ENCODE assay signal across 8 cellular contexts in genomic region chr17:74736423-74737298, GRCh38. TPM values are rescaled to one million over a fixed set of nuclear protein-coding genes. Genes with fewer than 3 reads are reported as not detected.
A peak's percentile ranks its signal among the peaks of the same experiment; 100 is the strongest.
DNase-seq lines count a peak whose midpoint lies in the region; ATAC-seq and TF ChIP-seq lines count a peak whose summit lies in the region.

RAB37 (plus strand) TSS chr17:74737256; CDS start chr17:74737273, 17 bp downstream.

- H3K9me3 Mint-ChIP-seq in T-helper 2 cell treated with Interferon-gamma antibody and Interleukin-4, amounts not matched to agents 5 μg/mL and 100 μg/mL, for 36 hours, result no peaks in the 10 kb centered on the region
- no peaks in the 10 kb centered on the region for H3K9me3 Mint-ChIP-seq in endothelial cell (ENCODE audit: unreplicated experiment)
- H3K9me3 Mint-ChIP-seq in natural killer cell treated with Interleukin-12 subunit alpha and Interleukin-12 subunit beta and Interleukin-15 and Interleukin-18, amount 100 ng/mL, for 72 hours, result no peaks in the 10 kb centered on the region

- TF ChIP-seq CTCF in GM10248 (IDR thresholded peaks at IDR 0.05; ENCODE audit: control extremely low read depth, extremely low read depth, low read depth, missing control alignments) (peak; percentile 79), endothelial cell (IDR thresholded peaks at IDR 0.05; ENCODE audit: unreplicated experiment) (peak; percentile 27)

- peaks cover 25% of the 10 kb centered on the region for H3K36me3 Mint-ChIP-seq in T-helper 2 cell treated with Interferon-gamma antibody and Interleukin-4, amounts not matched to agents 5 μg/mL and 100 μg/mL, for 36 hours (ENCODE audit: low read depth)
- no peaks in the 10 kb centered on the region for H3K36me3 Mint-ChIP-seq in endothelial cell (ENCODE audit: low read depth, unreplicated experiment)
- no peaks in the 10 kb centered on the region for H3K36me3 Mint-ChIP-seq in natural killer cell treated with Interleukin-12 subunit alpha and Interleukin-12 subunit beta and Interleukin-15 and Interleukin-18, amount 100 ng/mL, for 72 hours

- CTCF ChIA-PET in GM10248 (lab: Yijun Ruan, JAX), result interaction anchor here (0.6 to 5.4 kb wide), 55 partner anchors 10 to 373 kb away, joined by 3 to 226 read pairs (median 5); partner anchors contain the start of genes CD300H, CD300LF, GPR142 and NAT9

- H3K27me3 ChIP-seq in HUES6 (ENCODE audit: control insufficient read depth, insufficient read depth, low read length), result peaks cover 41% of the 10 kb centered on the region

- POLR2A ChIA-PET in GM10248 (lab: Yijun Ruan, JAX), result interaction anchor here (0.6 kb wide), 1 partner anchor 10 kb away, joined by 3 read pairs; no protein-coding TSS in a partner anchor

- H3K27me3 Mint-ChIP-seq in T-helper 2 cell treated with Interferon-gamma antibody and Interleukin-4, amounts not matched to agents 5 μg/mL and 100 μg/mL, for 36 hours (ENCODE audit: low read depth), result peaks cover 6% of the 10 kb centered on the region
- H3K27me3 Mint-ChIP-seq in endothelial cell (ENCODE audit: unreplicated experiment), result peaks cover 9% of the 10 kb centered on the region
- H3K27me3 Mint-ChIP-seq in natural killer cell treated with Interleukin-12 subunit alpha and Interleukin-12 subunit beta and Interleukin-15 and Interleukin-18, amount 100 ng/mL, for 72 hours, result peaks cover 11% of the 10 kb centered on the region in 2 donors

- H3K9me3 ChIP-seq in HUES6 (ENCODE audit: control insufficient read depth, insufficient read depth, low read depth, low read length), result no peaks in the 10 kb centered on the region

- H3K4me3 Mint-ChIP-seq in T-helper 2 cell treated with Interferon-gamma antibody and Interleukin-4, amounts not matched to agents 5 μg/mL and 100 μg/mL, for 36 hours, result peak within 1 kb of the TSS; percentile 94
- peak within 1 kb of the TSS; percentile 74 for H3K4me3 Mint-ChIP-seq in endothelial cell (ENCODE audit: unreplicated experiment)
- H3K4me3 Mint-ChIP-seq in natural killer cell treated with Interleukin-12 subunit alpha and Interleukin-12 subunit beta and Interleukin-15 and Interleukin-18, amount 100 ng/mL, for 72 hours, result peak within 1 kb of the TSS; percentile 81

- H3K4me1 Mint-ChIP-seq in T-helper 2 cell treated with Interferon-gamma antibody and Interleukin-4, amounts not matched to agents 5 μg/mL and 100 μg/mL, for 36 hours (ENCODE audit: low read depth), result peaks cover 47% of the 10 kb centered on the region
- H3K4me1 Mint-ChIP-seq in endothelial cell (ENCODE audit: unreplicated experiment), result peaks cover 15% of the 10 kb centered on the region
- peaks cover 35% of the 10 kb centered on the region in 2 donors for H3K4me1 Mint-ChIP-seq in natural killer cell treated with Interleukin-12 subunit alpha and Interleukin-12 subunit beta and Interleukin-15 and Interleukin-18, amount 100 ng/mL, for 72 hours (ENCODE audit: low read depth in 2 of 2)

- peak within 1 kb of the TSS; percentile 77 for H3K4me3 ChIP-seq in HUES6 (ENCODE audit: low read depth, low read length)

- H3K4me1 ChIP-seq in HUES6 (ENCODE audit: control insufficient read depth, insufficient read depth, low read length), result peaks cover 13% of the 10 kb centered on the region

- peak within 1 kb of the TSS; percentile 82 for H3K27ac Mint-ChIP-seq in T-helper 2 cell treated with Interferon-gamma antibody and Interleukin-4, amounts not matched to agents 5 μg/mL and 100 μg/mL, for 36 hours
- H3K27ac Mint-ChIP-seq in endothelial cell (ENCODE audit: unreplicated experiment), result no peak within 1 kb of the TSS
- peak within 1 kb of the TSS; percentile 41 to 60 for H3K27ac Mint-ChIP-seq in natural killer cell treated with Interleukin-12 subunit alpha and Interleukin-12 subunit beta and Interleukin-15 and Interleukin-18, amount 100 ng/mL, for 72 hours

- no peak within 1 kb of the TSS for H3K9ac ChIP-seq in HUES6 (ENCODE audit: low read length)

- peak; percentile 75 for DNase-seq in GM10248 (ENCODE audit: extremely low spot score)
- no peak for DNase-seq in T-helper 2 cell treated with Interferon-gamma antibody and Interleukin-4, amounts not matched to agents 5 μg/mL and 100 μg/mL, for 36 hours (ENCODE audit: low spot score)
- DNase-seq in endothelial cell (ENCODE audit: low spot score), result peak; percentile 22
- peak; percentile 62 for DNase-seq in natural killer cell treated with Interleukin-12 subunit alpha and Interleukin-12 subunit beta and Interleukin-15 and Interleukin-18, amount 100 ng/mL, for 72 hours (ENCODE audit: low spot score)
- no peak for DNase-seq in HPDE6-E6E7 (ENCODE audit: extremely low spot score)
- no peak for DNase-seq in putamen (ENCODE audit: low spot score)

- H3K36me3 ChIP-seq in HUES6 (ENCODE audit: control insufficient read depth, insufficient read depth, low read length), result no peaks in the 10 kb centered on the region

- ATAC-seq in natural killer cell treated with Interleukin-12 subunit alpha and Interleukin-12 subunit beta and Interleukin-15 and Interleukin-18, amount 100 ng/mL, for 72 hours, result peak; percentile 44 to 50
- no peak for ATAC-seq in GM21723 (IDR thresholded peaks at IDR 0.05; ENCODE audit: unreplicated experiment)

- H3K27ac ChIP-seq in HUES6 (ENCODE audit: low read depth, low read length), result no peak within 1 kb of the TSS

RNA-seq across cellular contexts. Expression of gene RAB37, which starts in this region (rescaled TPM):
- 2.5 TPM for total RNA-seq in endothelial cell (ENCODE audit: unreplicated experiment)
- 1 to 10 TPM; 1.3 to 3.3 TPM for total RNA-seq in natural killer cell treated with Interleukin-12 subunit alpha and Interleukin-12 subunit beta and Interleukin-15 and Interleukin-18, amount 100 ng/mL, for 72 hours

Comparison
In these comparisons a context has a peak if more than half of its experiments do, and no peak if none do; other contexts are left out.
1. DNase-seq: peak in GM10248 (single experiment), endothelial cell (single experiment) and natural killer cell treated with Interleukin-12 subunit alpha and Interleukin-12 subunit beta and Interleukin-15 and Interleukin-18, amount 100 ng/mL, for 72 hours (single experiment); none in T-helper 2 cell treated with Interferon-gamma antibody and Interleukin-4, amounts not matched to agents 5 μg/mL and 100 μg/mL, for 36 hours (single experiment), HPDE6-E6E7 (single experiment) and putamen (single experiment).
2. Peak in every context shown above with its lines, with median percentiles within 50 percentile points of each other: H3K4me3 Mint-ChIP-seq.